Comparison of ENCODE assay signal across 21 cellular contexts in genomic region chr6:40504274-40504673, GRCh38.
DNase-seq lines count a peak whose midpoint lies in the region; ATAC-seq and TF ChIP-seq lines count a peak whose summit lies in the region.
"Had no signal": no experiment of that assay in that cellular context is flagged by ENCODE, and none has a peak within 500 bp of the region (broad histone marks: within the 10 kb centered on the region; RNA-seq: fewer than 3 reads in every experiment).

No MANE protein-coding gene starts in this region.

- H3K27ac ChIP-seq in mammary epithelial cell (ENCODE audit: insufficient read depth, low read depth, low read length) = no peak overlapping the region
- H3K27ac ChIP-seq in lower lobe of right lung = no peak overlapping the region
- H3K27ac ChIP-seq in neural progenitor cell = no peak overlapping the region
- H3K27ac ChIP-seq: 22Rv1, C4-2B, HL-60, SJCRH30 had no signal

- H3K27me3 Mint-ChIP-seq in neural progenitor cell (ENCODE audit: insufficient read depth, low read depth) = peaks cover 6% of the 10 kb centered on the region

- DNase-seq in DMS53 (lab: John Stamatoyannopoulos, UW) = peak; percentile 11
- DNase-seq in DMS53 treated with DMSO at 0.1 percent for 48 hours (lab: John Stamatoyannopoulos, UW; ENCODE audit: unreplicated experiment) = no peak
- peak; percentile 32 for DNase-seq in HT-29 (ENCODE audit: low spot score)
- DNase-seq in mammary epithelial cell = peak; percentile 44
- no peak for DNase-seq in lower lobe of right lung
- DNase-seq in neural progenitor cell (ENCODE audit: low spot score) = no peak
- DNase-seq in activated CD4-positive, alpha-beta T cell treated with anti-CD3 and anti-CD28 coated beads, Interleukin-2, amount 50 U/mL, for 4 hours = no peak
- DNase-seq: AML-193, COR-L47, DMS153, Kasumi-1, NCI-H1417 treated with DMSO at 0.1 percent for 48 hours, NCI-H1930, NCI-H446, SJCRH30 had no signal

- dilution Hi-C loops in mammary epithelial cell (cut with HindIII; ENCODE audit: low sequenced_read_pairs) = no loop called here

- no peak overlapping the region for H3K4me3 Mint-ChIP-seq in neural progenitor cell
- H3K4me3 Mint-ChIP-seq: IgD-negative memory B cell had no signal

- H3K9ac ChIP-seq in mammary epithelial cell (ENCODE audit: insufficient read depth, low read length) = no peak overlapping the region
- no peak overlapping the region for H3K9ac ChIP-seq in neural progenitor cell

- H3K4me3 ChIP-seq in mammary epithelial cell (replicated peaks in 1 of 3; ENCODE audit: insufficient read depth in 1 of 3, low read depth in 2 of 3, low read length in 3 of 3) (no peak overlapping the region), lower lobe of right lung (no peak overlapping the region), neural progenitor cell (no peak overlapping the region)
- H3K4me3 ChIP-seq: SJCRH30 had no signal

- no peaks in the 10 kb centered on the region for H3K9me3 Mint-ChIP-seq in neural progenitor cell
- H3K9me3 Mint-ChIP-seq: IgD-negative memory B cell had no signal

- intact Hi-C loops in mammary epithelial cell (cut with micrococcal nuclease) = no loop called here
- intact Hi-C loops in lower lobe of right lung (cut with DNase I) = no loop called here

- no peak overlapping the region for H3K27ac Mint-ChIP-seq in neural progenitor cell
- H3K27ac Mint-ChIP-seq: IgD-negative memory B cell had no signal

- H3K36me3 Mint-ChIP-seq in neural progenitor cell = no peaks in the 10 kb centered on the region
- H3K36me3 Mint-ChIP-seq: IgD-negative memory B cell had no signal

- no peaks in the 10 kb centered on the region for H3F3A ChIP-seq in neural progenitor cell (ENCODE audit: low read depth)

- H3K4me1 Mint-ChIP-seq in neural progenitor cell = no peaks in the 10 kb centered on the region
- H3K4me1 Mint-ChIP-seq: IgD-negative memory B cell had no signal

- in situ Hi-C loops in mammary epithelial cell (cut with MboI; ENCODE audit: low sequenced_read_pairs in 2 of 2) = no loop called here

- no peaks in the 10 kb centered on the region for H3K79me2 ChIP-seq in mammary epithelial cell (ENCODE audit: insufficient read depth, low read length)
- H3K79me2 ChIP-seq in neural progenitor cell (ENCODE audit: low read depth) = no peaks in the 10 kb centered on the region

- CTCF ChIA-PET in mammary epithelial cell (lab: Charles Lee; ENCODE audit: low non-redundant PET) = no interaction called here

- WGBS in mammary epithelial cell (ENCODE audit: low coverage, missing lambda C conversion rate) = 42% methylated on average over 3 of the region's 3 CpGs

- H3K36me3 ChIP-seq in mammary epithelial cell (ENCODE audit: insufficient read depth, low read length) (no peaks in the 10 kb centered on the region), lower lobe of right lung (no peaks in the 10 kb centered on the region), neural progenitor cell (no peaks in the 10 kb centered on the region)
- H3K36me3 ChIP-seq: SJCRH30 had no signal

- H3K4me1 ChIP-seq in mammary epithelial cell (ENCODE audit: insufficient read depth, low read length) (no peaks in the 10 kb centered on the region), lower lobe of right lung (no peaks in the 10 kb centered on the region), neural progenitor cell (no peaks in the 10 kb centered on the region)
- H3K4me1 ChIP-seq: SJCRH30 had no signal

- no TSS peak for BruUV-seq in mammary epithelial cell (replicated peaks; lab: Mats Ljungman, UMichigan)

- H4K20me1 ChIP-seq in mammary epithelial cell (ENCODE audit: insufficient read depth, low read length) = no peaks in the 10 kb centered on the region
- no peaks in the 10 kb centered on the region for H4K20me1 ChIP-seq in neural progenitor cell (ENCODE audit: low read depth)

- H3K4me2 ChIP-seq in mammary epithelial cell (ENCODE audit: insufficient read depth, low read depth, low read length) = peak overlapping the region; percentile 17
- H3K4me2 ChIP-seq in neural progenitor cell = no peak overlapping the region

- H3K27me3 ChIP-seq in mammary epithelial cell (ENCODE audit: insufficient read depth, low read length) (no peaks in the 10 kb centered on the region), lower lobe of right lung (ENCODE audit: low read depth) (peaks cover 6% of the 10 kb centered on the region), neural progenitor cell (no peaks in the 10 kb centered on the region)
- H3K27me3 ChIP-seq: SJCRH30 had no signal

- H2AFZ ChIP-seq in mammary epithelial cell (ENCODE audit: low read depth, low read length) (no peak overlapping the region), neural progenitor cell (replicated peaks) (no peak overlapping the region)

- H3K9me3 ChIP-seq in mammary epithelial cell (replicated peaks; ENCODE audit: insufficient read depth, low read length) = no peaks in the 10 kb centered on the region
- H3K9me3 ChIP-seq in lower lobe of right lung = no peaks in the 10 kb centered on the region
- H3K9me3 ChIP-seq in neural progenitor cell (ENCODE audit: low read depth) = no peaks in the 10 kb centered on the region
- H3K9me3 ChIP-seq: SJCRH30 had no signal

- ATAC-seq in lower lobe of right lung (peak; percentile 20 to 23), GM18858 (IDR thresholded peaks at IDR 0.05; ENCODE audit: unreplicated experiment) (no peak)
- ATAC-seq: Panc1 had no signal

- no peak for TF ChIP-seq CTCF in mammary epithelial cell (conservative IDR thresholded peaks at IDR 0.05 in 1 of 2, IDR thresholded peaks at IDR 0.05 in 1 of 2; ENCODE audit: extremely low read depth in 1 of 2, insufficient read depth in 1 of 2, low read depth in 1 of 2, low read length in 2 of 2)
- TF ChIP-seq CTCF in lower lobe of right lung (IDR thresholded peaks at IDR 0.05) = no peak
- TF ChIP-seq CTCF in neural progenitor cell (IDR thresholded peaks at IDR 0.05) = no peak

Comparison
In these comparisons a context has a peak if more than half of its experiments do, and no peak if none do; other contexts are left out.
1. DNase-seq: peak in DMS53 (single experiment), HT-29 (single experiment) and mammary epithelial cell (single experiment); none in DMS53 treated with DMSO at 0.1 percent for 48 hours (single experiment), lower lobe of right lung (single experiment), neural progenitor cell (single experiment) and activated CD4-positive, alpha-beta T cell treated with anti-CD3 and anti-CD28 coated beads, Interleukin-2, amount 50 U/mL, for 4 hours (0 of 2).